Comparison of ENCODE assay signal across 15 cellular contexts in the genomic region with DNA sequence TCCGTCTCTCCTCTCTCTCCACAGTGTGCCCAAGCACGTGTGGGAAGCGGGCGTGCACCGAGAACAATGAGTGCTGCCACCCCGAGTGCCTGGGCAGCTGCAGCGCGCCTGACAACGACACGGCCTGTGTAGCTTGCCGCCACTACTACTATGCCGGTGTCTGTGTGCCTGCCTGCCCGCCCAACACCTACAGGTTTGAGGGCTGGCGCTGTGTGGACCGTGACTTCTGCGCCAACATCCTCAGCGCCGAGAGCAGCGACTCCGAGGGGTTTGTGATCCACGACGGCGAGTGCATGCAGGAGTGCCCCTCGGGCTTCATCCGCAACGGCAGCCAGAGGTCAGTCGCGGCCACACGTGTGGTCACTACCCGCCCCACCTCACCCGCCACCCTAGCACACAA.
"Had no signal": no experiment of that assay in that cellular context is flagged by ENCODE, and none has a peak within 500 bp of the region (broad histone marks: within the 10 kb centered on the region; RNA-seq: fewer than 3 reads in every experiment).

No MANE protein-coding gene starts in this region.

- H3K79me2 ChIP-seq: parathyroid adenoma had no signal

- H3K27me3 Mint-ChIP-seq: activated CD8-positive, alpha-beta memory T cell treated with anti-CD3 and anti-CD28 coated beads, Interleukin-2, amount 10 ng/mL, durations not matched to agents 7 days and 5 days; activated naive CD4-positive, alpha-beta T cell treated with anti-CD3 and anti-CD28 coated beads, Interleukin-2, amount 50 U/mL, for 24 hours; activated T-cell treated with anti-CD3 and anti-CD28 coated beads, Interleukin-2, amount 50 U/mL, for 24 hours had no signal

- H3K27ac Mint-ChIP-seq: activated CD8-positive, alpha-beta memory T cell treated with anti-CD3 and anti-CD28 coated beads, Interleukin-2, amount 10 ng/mL, durations not matched to agents 7 days and 5 days; activated naive CD4-positive, alpha-beta T cell treated with anti-CD3 and anti-CD28 coated beads, Interleukin-2, amount 50 U/mL, for 24 hours; activated T-cell treated with anti-CD3 and anti-CD28 coated beads, Interleukin-2, amount 50 U/mL, for 24 hours; mesothelial cell of epicardium; T-helper 2 cell treated with Interferon-gamma antibody and Interleukin-4, amounts not matched to agents 5 μg/mL and 100 μg/mL, for 36 hours had no signal

- H3K9me3 ChIP-seq: esophagus muscularis mucosa, heart right ventricle, tibial nerve had no signal

- H3K4me1 Mint-ChIP-seq: activated CD8-positive, alpha-beta memory T cell treated with anti-CD3 and anti-CD28 coated beads, Interleukin-2, amount 10 ng/mL, durations not matched to agents 7 days and 5 days had no signal

- H3K36me3 Mint-ChIP-seq: activated CD8-positive, alpha-beta memory T cell treated with anti-CD3 and anti-CD28 coated beads, Interleukin-2, amount 10 ng/mL, durations not matched to agents 7 days and 5 days had no signal

- ATAC-seq: activated CD8-positive, alpha-beta memory T cell treated with anti-CD3 and anti-CD28 coated beads, Interleukin-2, amount 10 ng/mL, durations not matched to agents 7 days and 5 days had no signal

- H2AFZ ChIP-seq: parathyroid adenoma had no signal

- H3K27ac ChIP-seq: dorsolateral prefrontal cortex, esophagus muscularis mucosa, parathyroid adenoma, tibial nerve had no signal

- H3K4me1 ChIP-seq: parathyroid adenoma had no signal

- H3K27me3 ChIP-seq: dorsolateral prefrontal cortex, esophagus muscularis mucosa, heart right ventricle, tibial nerve had no signal

- H3K4me3 ChIP-seq: dorsolateral prefrontal cortex, esophagus muscularis mucosa, heart right ventricle, tibial nerve had no signal

- H3K9me3 Mint-ChIP-seq: activated naive CD4-positive, alpha-beta T cell treated with anti-CD3 and anti-CD28 coated beads, Interleukin-2, amount 50 U/mL, for 24 hours; activated T-cell treated with anti-CD3 and anti-CD28 coated beads, Interleukin-2, amount 50 U/mL, for 24 hours; mesothelial cell of epicardium; neural crest cell; T-helper 2 cell treated with Interferon-gamma antibody and Interleukin-4, amounts not matched to agents 5 μg/mL and 100 μg/mL, for 36 hours had no signal

- DNase-seq: activated CD4-positive, alpha-beta T cell treated with anti-CD3 and anti-CD28 coated beads, Interleukin-2, amount 50 U/mL, for 4 hours; activated CD4-positive, CD25-positive, alpha-beta regulatory T cell treated with anti-CD3 and anti-CD28 coated beads, Interleukin-2, amount 50 U/mL, for 72 hours; activated CD8-positive, alpha-beta memory T cell treated with anti-CD3 and anti-CD28 coated beads, Interleukin-2, amount 10 ng/mL, durations not matched to agents 7 days and 5 days; activated effector memory CD4-positive, alpha-beta T cell treated with Interleukin-2 at 50 U/mL for 16 hours; activated T-cell treated with anti-CD3 and anti-CD28 coated beads, Interleukin-2, amount 50 U/mL, for 24 hours; dorsolateral prefrontal cortex; heart right ventricle; SW 1271 had no signal

- H3K4me3 Mint-ChIP-seq: activated CD8-positive, alpha-beta memory T cell treated with anti-CD3 and anti-CD28 coated beads, Interleukin-2, amount 10 ng/mL, durations not matched to agents 7 days and 5 days; activated naive CD4-positive, alpha-beta T cell treated with anti-CD3 and anti-CD28 coated beads, Interleukin-2, amount 50 U/mL, for 24 hours; activated T-cell treated with anti-CD3 and anti-CD28 coated beads, Interleukin-2, amount 50 U/mL, for 24 hours; mesothelial cell of epicardium; neural crest cell; T-helper 2 cell treated with Interferon-gamma antibody and Interleukin-4, amounts not matched to agents 5 μg/mL and 100 μg/mL, for 36 hours had no signal
